In the genomic region with DNA sequence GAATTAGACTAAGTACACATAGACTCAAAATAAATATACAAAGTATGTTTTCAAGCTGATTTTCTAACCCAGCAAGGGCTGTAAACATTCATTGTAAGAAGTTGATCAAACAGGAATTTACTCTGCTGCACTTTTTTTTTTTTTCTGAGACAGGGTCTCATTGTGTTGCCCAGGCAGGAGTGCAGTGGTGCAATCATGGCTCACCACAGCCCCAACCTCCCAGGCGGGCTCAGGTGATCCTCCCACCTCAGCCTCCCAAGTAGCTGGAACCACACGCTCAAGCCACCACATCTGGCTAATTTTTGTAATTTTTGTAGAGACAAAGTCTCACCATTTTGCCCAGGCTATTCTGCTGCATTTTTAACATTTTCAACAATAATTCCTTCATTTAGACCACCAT, we compare ENCODE assay signal across 1 cellular context.
TF ChIP-seq lines count a peak whose summit lies in the region.

No MANE protein-coding gene starts in this region.

TF ChIP-seq in HepG2, 621 proteins besides CTCF, POLR2A, EP300 and RAD21 (continued from another document and continues in another):
- TF ChIP-seq, protein P1, sequence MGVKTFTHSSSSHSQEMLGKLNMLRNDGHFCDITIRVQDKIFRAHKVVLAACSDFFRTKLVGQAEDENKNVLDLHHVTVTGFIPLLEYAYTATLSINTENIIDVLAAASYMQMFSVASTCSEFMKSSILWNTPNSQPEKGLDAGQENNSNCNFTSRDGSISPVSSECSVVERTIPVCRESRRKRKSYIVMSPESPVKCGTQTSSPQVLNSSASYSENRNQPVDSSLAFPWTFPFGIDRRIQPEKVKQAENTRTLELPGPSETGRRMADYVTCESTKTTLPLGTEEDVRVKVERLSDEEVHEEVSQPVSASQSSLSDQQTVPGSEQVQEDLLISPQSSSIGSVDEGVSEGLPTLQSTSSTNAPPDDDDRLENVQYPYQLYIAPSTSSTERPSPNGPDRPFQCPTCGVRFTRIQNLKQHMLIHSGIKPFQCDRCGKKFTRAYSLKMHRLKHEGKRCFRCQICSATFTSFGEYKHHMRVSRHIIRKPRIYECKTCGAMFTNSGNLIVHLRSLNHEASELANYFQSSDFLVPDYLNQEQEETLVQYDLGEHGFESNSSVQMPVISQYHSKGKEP (CRISPR knock-in tag; IDR thresholded peaks at IDR 0.05), result no peak
- no peak for TF ChIP-seq SMARCC2 (IDR thresholded peaks at IDR 0.05)
- no peak for TF ChIP-seq RFXANK (CRISPR knock-in tag; IDR thresholded peaks at IDR 0.05)
- TF ChIP-seq ZNF136 (CRISPR knock-in tag; IDR thresholded peaks at IDR 0.05; ENCODE audit: low read depth), result no peak
- TF ChIP-seq MYNN (CRISPR knock-in tag; IDR thresholded peaks at IDR 0.05; ENCODE audit: low read depth), result no peak
- no peak for TF ChIP-seq ARHGAP35 (CRISPR knock-in tag; IDR thresholded peaks at IDR 0.05; ENCODE audit: borderline replicate concordance)
- TF ChIP-seq ZNF883 (CRISPR knock-in tag; IDR thresholded peaks at IDR 0.05; ENCODE audit: not compliant biosample characterization), result no peak
- no peak for TF ChIP-seq ZNF138 (CRISPR knock-in tag; IDR thresholded peaks at IDR 0.05; ENCODE audit: low read depth)
- peak; percentile 40; the same call in 1 of the 2 replicates for TF ChIP-seq FOXO1 (CRISPR knock-in tag; IDR thresholded peaks at IDR 0.05)
- TF ChIP-seq ZNF564 (CRISPR knock-in tag; IDR thresholded peaks at IDR 0.05), result no peak
- TF ChIP-seq, protein P2, sequence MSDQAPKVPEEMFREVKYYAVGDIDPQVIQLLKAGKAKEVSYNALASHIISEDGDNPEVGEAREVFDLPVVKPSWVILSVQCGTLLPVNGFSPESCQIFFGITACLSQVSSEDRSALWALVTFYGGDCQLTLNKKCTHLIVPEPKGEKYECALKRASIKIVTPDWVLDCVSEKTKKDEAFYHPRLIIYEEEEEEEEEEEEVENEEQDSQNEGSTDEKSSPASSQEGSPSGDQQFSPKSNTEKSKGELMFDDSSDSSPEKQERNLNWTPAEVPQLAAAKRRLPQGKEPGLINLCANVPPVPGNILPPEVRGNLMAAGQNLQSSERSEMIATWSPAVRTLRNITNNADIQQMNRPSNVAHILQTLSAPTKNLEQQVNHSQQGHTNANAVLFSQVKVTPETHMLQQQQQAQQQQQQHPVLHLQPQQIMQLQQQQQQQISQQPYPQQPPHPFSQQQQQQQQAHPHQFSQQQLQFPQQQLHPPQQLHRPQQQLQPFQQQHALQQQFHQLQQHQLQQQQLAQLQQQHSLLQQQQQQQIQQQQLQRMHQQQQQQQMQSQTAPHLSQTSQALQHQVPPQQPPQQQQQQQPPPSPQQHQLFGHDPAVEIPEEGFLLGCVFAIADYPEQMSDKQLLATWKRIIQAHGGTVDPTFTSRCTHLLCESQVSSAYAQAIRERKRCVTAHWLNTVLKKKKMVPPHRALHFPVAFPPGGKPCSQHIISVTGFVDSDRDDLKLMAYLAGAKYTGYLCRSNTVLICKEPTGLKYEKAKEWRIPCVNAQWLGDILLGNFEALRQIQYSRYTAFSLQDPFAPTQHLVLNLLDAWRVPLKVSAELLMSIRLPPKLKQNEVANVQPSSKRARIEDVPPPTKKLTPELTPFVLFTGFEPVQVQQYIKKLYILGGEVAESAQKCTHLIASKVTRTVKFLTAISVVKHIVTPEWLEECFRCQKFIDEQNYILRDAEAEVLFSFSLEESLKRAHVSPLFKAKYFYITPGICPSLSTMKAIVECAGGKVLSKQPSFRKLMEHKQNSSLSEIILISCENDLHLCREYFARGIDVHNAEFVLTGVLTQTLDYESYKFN (CRISPR knock-in tag; conservative IDR thresholded peaks at IDR 0.05), result 0 out of 2 replicates have a peak, but pooled peaks have one; percentile 20
- no peak for TF ChIP-seq YY1 (IDR thresholded peaks at IDR 0.05; ENCODE audit: insufficient read depth, insufficient replicate concordance, low read depth, low read length)
- TF ChIP-seq ZNF510 (CRISPR knock-in tag; IDR thresholded peaks at IDR 0.05; ENCODE audit: low read depth), result no peak
- no peak for TF ChIP-seq EED (CRISPR knock-in tag; IDR thresholded peaks at IDR 0.05)
- TF ChIP-seq, protein P3, sequence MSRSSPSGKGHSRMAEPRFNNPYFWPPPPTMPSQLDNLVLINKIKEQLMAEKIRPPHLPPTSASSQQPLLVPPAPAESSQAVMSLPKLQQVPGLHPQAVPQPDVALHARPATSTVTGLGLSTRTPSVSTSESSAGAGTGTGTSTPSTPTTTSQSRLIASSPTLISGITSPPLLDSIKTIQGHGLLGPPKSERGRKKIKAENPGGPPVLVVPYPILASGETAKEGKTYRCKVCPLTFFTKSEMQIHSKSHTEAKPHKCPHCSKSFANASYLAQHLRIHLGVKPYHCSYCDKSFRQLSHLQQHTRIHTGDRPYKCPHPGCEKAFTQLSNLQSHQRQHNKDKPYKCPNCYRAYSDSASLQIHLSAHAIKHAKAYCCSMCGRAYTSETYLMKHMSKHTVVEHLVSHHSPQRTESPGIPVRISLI (CRISPR knock-in tag; IDR thresholded peaks at IDR 0.05; ENCODE audit: borderline replicate concordance), result peak; percentile 93
- TF ChIP-seq, protein P4, sequence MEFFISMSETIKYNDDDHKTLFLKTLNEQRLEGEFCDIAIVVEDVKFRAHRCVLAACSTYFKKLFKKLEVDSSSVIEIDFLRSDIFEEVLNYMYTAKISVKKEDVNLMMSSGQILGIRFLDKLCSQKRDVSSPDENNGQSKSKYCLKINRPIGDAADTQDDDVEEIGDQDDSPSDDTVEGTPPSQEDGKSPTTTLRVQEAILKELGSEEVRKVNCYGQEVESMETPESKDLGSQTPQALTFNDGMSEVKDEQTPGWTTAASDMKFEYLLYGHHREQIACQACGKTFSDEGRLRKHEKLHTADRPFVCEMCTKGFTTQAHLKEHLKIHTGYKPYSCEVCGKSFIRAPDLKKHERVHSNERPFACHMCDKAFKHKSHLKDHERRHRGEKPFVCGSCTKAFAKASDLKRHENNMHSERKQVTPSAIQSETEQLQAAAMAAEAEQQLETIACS (CRISPR knock-in tag; IDR thresholded peaks at IDR 0.05), result no peak
- TF ChIP-seq JDP2 (CRISPR knock-in tag; IDR thresholded peaks at IDR 0.05; ENCODE audit: borderline replicate concordance), result no peak
- TF ChIP-seq ZNF331 (CRISPR knock-in tag; IDR thresholded peaks at IDR 0.05), result no peak
- TF ChIP-seq ZNF816 (CRISPR knock-in tag; IDR thresholded peaks at IDR 0.05; ENCODE audit: borderline replicate concordance), result no peak
- TF ChIP-seq, protein P5, sequence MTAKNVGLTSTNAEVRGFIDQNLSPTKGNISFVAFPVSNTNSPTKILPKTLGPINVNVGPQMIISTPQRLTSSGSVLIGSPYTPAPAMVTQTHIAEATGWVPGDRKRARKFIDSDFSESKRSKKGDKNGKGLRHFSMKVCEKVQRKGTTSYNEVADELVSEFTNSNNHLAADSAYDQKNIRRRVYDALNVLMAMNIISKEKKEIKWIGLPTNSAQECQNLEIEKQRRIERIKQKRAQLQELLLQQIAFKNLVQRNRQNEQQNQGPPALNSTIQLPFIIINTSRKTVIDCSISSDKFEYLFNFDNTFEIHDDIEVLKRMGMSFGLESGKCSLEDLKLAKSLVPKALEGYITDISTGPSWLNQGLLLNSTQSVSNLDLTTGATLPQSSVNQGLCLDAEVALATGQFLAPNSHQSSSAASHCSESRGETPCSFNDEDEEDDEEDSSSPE (CRISPR knock-in tag; IDR thresholded peaks at IDR 0.05), result no peak
- TF ChIP-seq RARA (CRISPR knock-in tag; IDR thresholded peaks at IDR 0.05), result no peak
- TF ChIP-seq, protein P6, sequence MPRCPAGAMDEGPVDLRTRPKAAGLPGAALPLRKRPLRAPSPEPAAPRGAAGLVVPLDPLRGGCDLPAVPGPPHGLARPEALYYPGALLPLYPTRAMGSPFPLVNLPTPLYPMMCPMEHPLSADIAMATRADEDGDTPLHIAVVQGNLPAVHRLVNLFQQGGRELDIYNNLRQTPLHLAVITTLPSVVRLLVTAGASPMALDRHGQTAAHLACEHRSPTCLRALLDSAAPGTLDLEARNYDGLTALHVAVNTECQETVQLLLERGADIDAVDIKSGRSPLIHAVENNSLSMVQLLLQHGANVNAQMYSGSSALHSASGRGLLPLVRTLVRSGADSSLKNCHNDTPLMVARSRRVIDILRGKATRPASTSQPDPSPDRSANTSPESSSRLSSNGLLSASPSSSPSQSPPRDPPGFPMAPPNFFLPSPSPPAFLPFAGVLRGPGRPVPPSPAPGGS (CRISPR knock-in tag; IDR thresholded peaks at IDR 0.05), result no peak
- TF ChIP-seq SOX5 (CRISPR knock-in tag; IDR thresholded peaks at IDR 0.05; ENCODE audit: borderline replicate concordance), result peak; percentile 48; the same call in 1 of the 2 replicates
- no peak for TF ChIP-seq ZNF678 (CRISPR knock-in tag; IDR thresholded peaks at IDR 0.05)
- no peak for TF ChIP-seq ZNF607 (CRISPR knock-in tag; IDR thresholded peaks at IDR 0.05; ENCODE audit: borderline replicate concordance)
- no peak for TF ChIP-seq ZNF34 (CRISPR knock-in tag; IDR thresholded peaks at IDR 0.05; ENCODE audit: borderline replicate concordance)
- TF ChIP-seq SPEN (CRISPR knock-in tag; IDR thresholded peaks at IDR 0.05; ENCODE audit: low read depth), result no peak
- TF ChIP-seq, protein P7, sequence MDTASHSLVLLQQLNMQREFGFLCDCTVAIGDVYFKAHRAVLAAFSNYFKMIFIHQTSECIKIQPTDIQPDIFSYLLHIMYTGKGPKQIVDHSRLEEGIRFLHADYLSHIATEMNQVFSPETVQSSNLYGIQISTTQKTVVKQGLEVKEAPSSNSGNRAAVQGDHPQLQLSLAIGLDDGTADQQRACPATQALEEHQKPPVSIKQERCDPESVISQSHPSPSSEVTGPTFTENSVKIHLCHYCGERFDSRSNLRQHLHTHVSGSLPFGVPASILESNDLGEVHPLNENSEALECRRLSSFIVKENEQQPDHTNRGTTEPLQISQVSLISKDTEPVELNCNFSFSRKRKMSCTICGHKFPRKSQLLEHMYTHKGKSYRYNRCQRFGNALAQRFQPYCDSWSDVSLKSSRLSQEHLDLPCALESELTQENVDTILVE (CRISPR knock-in tag; IDR thresholded peaks at IDR 0.05), result no peak
- TF ChIP-seq, protein P8, sequence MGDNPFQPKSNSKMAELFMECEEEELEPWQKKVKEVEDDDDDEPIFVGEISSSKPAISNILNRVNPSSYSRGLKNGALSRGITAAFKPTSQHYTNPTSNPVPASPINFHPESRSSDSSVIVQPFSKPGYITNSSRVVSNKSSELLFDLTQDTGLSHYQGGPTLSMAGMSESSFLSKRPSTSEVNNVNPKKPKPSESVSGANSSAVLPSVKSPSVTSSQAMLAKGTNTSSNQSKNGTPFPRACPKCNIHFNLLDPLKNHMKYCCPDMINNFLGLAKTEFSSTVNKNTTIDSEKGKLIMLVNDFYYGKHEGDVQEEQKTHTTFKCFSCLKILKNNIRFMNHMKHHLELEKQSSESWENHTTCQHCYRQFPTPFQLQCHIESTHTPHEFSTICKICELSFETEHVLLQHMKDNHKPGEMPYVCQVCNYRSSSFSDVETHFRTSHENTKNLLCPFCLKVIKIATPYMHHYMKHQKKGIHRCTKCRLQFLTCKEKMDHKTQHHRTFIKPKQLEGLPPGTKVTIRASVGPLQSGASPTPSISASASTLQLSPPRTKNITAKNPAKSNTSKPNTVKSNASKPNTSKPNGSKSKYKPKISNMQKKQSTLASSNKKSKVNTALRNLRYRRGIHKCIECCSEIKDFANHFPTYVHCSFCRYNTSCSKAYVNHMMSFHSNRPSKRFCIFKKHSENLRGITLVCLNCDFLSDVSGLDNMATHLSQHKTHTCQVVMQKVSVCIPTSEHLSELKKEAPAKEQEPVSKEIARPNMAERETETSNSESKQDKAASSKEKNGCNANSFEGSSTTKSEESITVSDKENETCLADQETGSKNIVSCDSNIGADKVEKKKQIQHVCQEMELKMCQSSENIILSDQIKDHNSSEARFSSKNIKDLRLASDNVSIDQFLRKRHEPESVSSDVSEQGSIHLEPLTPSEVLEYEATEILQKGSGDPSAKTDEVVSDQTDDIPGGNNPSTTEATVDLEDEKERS (CRISPR knock-in tag; IDR thresholded peaks at IDR 0.05), result no peak
- TF ChIP-seq, protein P9, sequence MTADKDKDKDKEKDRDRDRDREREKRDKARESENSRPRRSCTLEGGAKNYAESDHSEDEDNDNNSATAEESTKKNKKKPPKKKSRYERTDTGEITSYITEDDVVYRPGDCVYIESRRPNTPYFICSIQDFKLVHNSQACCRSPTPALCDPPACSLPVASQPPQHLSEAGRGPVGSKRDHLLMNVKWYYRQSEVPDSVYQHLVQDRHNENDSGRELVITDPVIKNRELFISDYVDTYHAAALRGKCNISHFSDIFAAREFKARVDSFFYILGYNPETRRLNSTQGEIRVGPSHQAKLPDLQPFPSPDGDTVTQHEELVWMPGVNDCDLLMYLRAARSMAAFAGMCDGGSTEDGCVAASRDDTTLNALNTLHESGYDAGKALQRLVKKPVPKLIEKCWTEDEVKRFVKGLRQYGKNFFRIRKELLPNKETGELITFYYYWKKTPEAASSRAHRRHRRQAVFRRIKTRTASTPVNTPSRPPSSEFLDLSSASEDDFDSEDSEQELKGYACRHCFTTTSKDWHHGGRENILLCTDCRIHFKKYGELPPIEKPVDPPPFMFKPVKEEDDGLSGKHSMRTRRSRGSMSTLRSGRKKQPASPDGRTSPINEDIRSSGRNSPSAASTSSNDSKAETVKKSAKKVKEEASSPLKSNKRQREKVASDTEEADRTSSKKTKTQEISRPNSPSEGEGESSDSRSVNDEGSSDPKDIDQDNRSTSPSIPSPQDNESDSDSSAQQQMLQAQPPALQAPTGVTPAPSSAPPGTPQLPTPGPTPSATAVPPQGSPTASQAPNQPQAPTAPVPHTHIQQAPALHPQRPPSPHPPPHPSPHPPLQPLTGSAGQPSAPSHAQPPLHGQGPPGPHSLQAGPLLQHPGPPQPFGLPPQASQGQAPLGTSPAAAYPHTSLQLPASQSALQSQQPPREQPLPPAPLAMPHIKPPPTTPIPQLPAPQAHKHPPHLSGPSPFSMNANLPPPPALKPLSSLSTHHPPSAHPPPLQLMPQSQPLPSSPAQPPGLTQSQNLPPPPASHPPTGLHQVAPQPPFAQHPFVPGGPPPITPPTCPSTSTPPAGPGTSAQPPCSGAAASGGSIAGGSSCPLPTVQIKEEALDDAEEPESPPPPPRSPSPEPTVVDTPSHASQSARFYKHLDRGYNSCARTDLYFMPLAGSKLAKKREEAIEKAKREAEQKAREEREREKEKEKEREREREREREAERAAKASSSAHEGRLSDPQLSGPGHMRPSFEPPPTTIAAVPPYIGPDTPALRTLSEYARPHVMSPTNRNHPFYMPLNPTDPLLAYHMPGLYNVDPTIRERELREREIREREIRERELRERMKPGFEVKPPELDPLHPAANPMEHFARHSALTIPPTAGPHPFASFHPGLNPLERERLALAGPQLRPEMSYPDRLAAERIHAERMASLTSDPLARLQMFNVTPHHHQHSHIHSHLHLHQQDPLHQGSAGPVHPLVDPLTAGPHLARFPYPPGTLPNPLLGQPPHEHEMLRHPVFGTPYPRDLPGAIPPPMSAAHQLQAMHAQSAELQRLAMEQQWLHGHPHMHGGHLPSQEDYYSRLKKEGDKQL (CRISPR knock-in tag; IDR thresholded peaks at IDR 0.05; ENCODE audit: low read depth), result no peak
- no peak for TF ChIP-seq NR3C1 (CRISPR knock-in tag; IDR thresholded peaks at IDR 0.05)
- TF ChIP-seq ZNF296 (CRISPR knock-in tag; conservative IDR thresholded peaks at IDR 0.05), result no peak
- TF ChIP-seq CHD2 (IDR thresholded peaks at IDR 0.05; ENCODE audit: low read depth, low read length), result no peak
- no peak for TF ChIP-seq MTA3 (CRISPR knock-in tag; IDR thresholded peaks at IDR 0.05)
- no peak for TF ChIP-seq NFE2L2 (IDR thresholded peaks at IDR 0.05; ENCODE audit: low read length)
- TF ChIP-seq CHCHD3 (CRISPR knock-in tag; IDR thresholded peaks at IDR 0.05), result no peak
- TF ChIP-seq RFX1 (IDR thresholded peaks at IDR 0.05), result no peak
- no peak for TF ChIP-seq ZNF33A (CRISPR knock-in tag; IDR thresholded peaks at IDR 0.05; ENCODE audit: borderline replicate concordance)
- no peak for TF ChIP-seq YEATS4 (CRISPR knock-in tag; IDR thresholded peaks at IDR 0.05; ENCODE audit: borderline replicate concordance)
- no peak for TF ChIP-seq ZNF230 (CRISPR knock-in tag; IDR thresholded peaks at IDR 0.05)
